16 cellular contexts compared by ENCODE assay signal in the genomic region with DNA sequence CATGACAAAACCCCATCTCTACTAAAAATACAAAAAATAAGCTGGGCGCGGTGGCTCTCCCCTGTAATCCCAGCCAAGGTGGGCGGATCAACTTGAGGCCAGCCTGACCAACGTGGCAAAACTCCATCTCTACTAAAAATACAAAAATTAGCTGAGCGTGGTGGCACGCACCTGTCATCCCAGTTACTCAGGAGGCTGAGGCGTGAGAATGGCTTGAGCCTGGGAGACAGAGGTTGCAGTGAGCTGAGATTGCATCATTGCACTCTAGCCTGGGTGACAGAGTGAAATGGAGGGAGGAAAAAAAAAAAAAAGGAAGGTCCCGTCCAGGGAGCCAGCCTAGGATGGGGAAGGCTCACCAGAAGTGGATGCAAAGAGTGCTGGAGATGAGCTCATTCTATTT. TPM values are rescaled to one million over a fixed set of nuclear protein-coding genes. Genes with fewer than 3 reads are reported as not detected.
DNase-seq lines count a peak whose midpoint lies in the region; ATAC-seq, FAIRE-seq and TF ChIP-seq lines count a peak whose summit lies in the region.
"Had no signal": no experiment of that assay in that cellular context is flagged by ENCODE, and none has a peak within 500 bp of the region (broad histone marks: within the 10 kb centered on the region; RNA-seq: fewer than 3 reads in every experiment).

No MANE protein-coding gene starts in this region.

- peak overlapping the region; percentile 18 for H3K4me3 ChIP-seq in GM12864 (ENCODE audit: low read depth, low read length)
- H3K4me3 ChIP-seq: ovary, uterus had no signal

- CTCF ChIA-PET in activated CD4-positive, alpha-beta T cell treated with anti-CD3 and anti-CD28 coated beads, Interleukin-2, amount 10 ng/mL, durations not matched to agents 7 days and 5 days (lab: Charles Lee): interaction anchor here (1.2 to 6.5 kb wide), 6 partner anchors 9 to 23 kb away, joined by 3 to 37 read pairs (median 23); partner anchors contain the start of gene TAPBPL
- CTCF ChIA-PET in activated CD4-positive, alpha-beta memory T cell treated with anti-CD3 and anti-CD28 coated beads, Interleukin-2, amount 10 ng/mL, durations not matched to agents 7 days and 5 days (lab: Charles Lee): interaction anchor here (2.1 to 2.8 kb wide), 3 partner anchors 18 to 28 kb away, joined by 5 to 19 read pairs (median 6); partner anchors contain the start of gene VAMP1

- no peak overlapping the region for H3K4me3 Mint-ChIP-seq in activated CD4-positive, alpha-beta T cell treated with anti-CD3 and anti-CD28 coated beads, Interleukin-2, amount 10 ng/mL, durations not matched to agents 7 days and 5 days
- H3K4me3 Mint-ChIP-seq in activated CD4-positive, alpha-beta memory T cell treated with anti-CD3 and anti-CD28 coated beads, Interleukin-2, amount 10 ng/mL, durations not matched to agents 7 days and 5 days: no peak overlapping the region
- H3K4me3 Mint-ChIP-seq: endodermal cell had no signal

- H3K4me1 Mint-ChIP-seq in activated CD4-positive, alpha-beta T cell treated with anti-CD3 and anti-CD28 coated beads, Interleukin-2, amount 10 ng/mL, durations not matched to agents 7 days and 5 days: peaks cover 50% of the 10 kb centered on the region
- peaks cover 50% of the 10 kb centered on the region for H3K4me1 Mint-ChIP-seq in activated CD4-positive, alpha-beta memory T cell treated with anti-CD3 and anti-CD28 coated beads, Interleukin-2, amount 10 ng/mL, durations not matched to agents 7 days and 5 days

- H3K36me3 Mint-ChIP-seq in activated CD4-positive, alpha-beta T cell treated with anti-CD3 and anti-CD28 coated beads, Interleukin-2, amount 10 ng/mL, durations not matched to agents 7 days and 5 days (ENCODE audit: low read depth): peaks cover 27% of the 10 kb centered on the region
- H3K36me3 Mint-ChIP-seq in activated CD4-positive, alpha-beta memory T cell treated with anti-CD3 and anti-CD28 coated beads, Interleukin-2, amount 10 ng/mL, durations not matched to agents 7 days and 5 days (ENCODE audit: low read depth): peaks cover 26% of the 10 kb centered on the region

- no peak for TF ChIP-seq CTCF in GM12864 (IDR thresholded peaks at IDR 0.05; ENCODE audit: low read depth, low read length, missing control alignments)

- ATAC-seq in HG02571 (IDR thresholded peaks at IDR 0.05; ENCODE audit: unreplicated experiment) (no peak), GM21526 (IDR thresholded peaks at IDR 0.05; ENCODE audit: low FRiP score, unreplicated experiment) (no peak)

- DNase-seq in activated CD4-positive, alpha-beta T cell treated with anti-CD3 and anti-CD28 coated beads, Interleukin-2, amount 10 ng/mL, durations not matched to agents 7 days and 5 days: no peak
- DNase-seq in activated CD4-positive, alpha-beta T cell treated with anti-CD3 and anti-CD28 coated beads, Interleukin-2, amount 50 U/mL, for 4 hours: no peak
- no peak for DNase-seq in GM12864 (ENCODE audit: low read depth)
- DNase-seq in activated CD4-positive, alpha-beta memory T cell treated with anti-CD3 and anti-CD28 coated beads, Interleukin-2, amount 10 ng/mL, durations not matched to agents 7 days and 5 days: no peak
- DNase-seq in myocyte (ENCODE audit: low read depth): peak; percentile 17
- no peak for DNase-seq in GM12892 (ENCODE audit: insufficient read length)
- DNase-seq: hippocampal formation, NCI-H187, SIG-M5, uterus had no signal

- H3K27ac Mint-ChIP-seq in activated CD4-positive, alpha-beta T cell treated with anti-CD3 and anti-CD28 coated beads, Interleukin-2, amount 10 ng/mL, durations not matched to agents 7 days and 5 days: peak overlapping the region; percentile 42
- peak overlapping the region; percentile 9 for H3K27ac Mint-ChIP-seq in activated CD4-positive, alpha-beta memory T cell treated with anti-CD3 and anti-CD28 coated beads, Interleukin-2, amount 10 ng/mL, durations not matched to agents 7 days and 5 days
- H3K27ac Mint-ChIP-seq: endodermal cell had no signal

- H3K27me3 Mint-ChIP-seq in activated CD4-positive, alpha-beta T cell treated with anti-CD3 and anti-CD28 coated beads, Interleukin-2, amount 10 ng/mL, durations not matched to agents 7 days and 5 days: no peaks in the 10 kb centered on the region
- H3K27me3 Mint-ChIP-seq in activated CD4-positive, alpha-beta memory T cell treated with anti-CD3 and anti-CD28 coated beads, Interleukin-2, amount 10 ng/mL, durations not matched to agents 7 days and 5 days: no peaks in the 10 kb centered on the region

- no peak for FAIRE-seq in GM12892 (lab: Jason Lieb, UNC)

- H3K9me3 Mint-ChIP-seq in activated CD4-positive, alpha-beta T cell treated with anti-CD3 and anti-CD28 coated beads, Interleukin-2, amount 10 ng/mL, durations not matched to agents 7 days and 5 days: no peaks in the 10 kb centered on the region
- no peaks in the 10 kb centered on the region for H3K9me3 Mint-ChIP-seq in activated CD4-positive, alpha-beta memory T cell treated with anti-CD3 and anti-CD28 coated beads, Interleukin-2, amount 10 ng/mL, durations not matched to agents 7 days and 5 days
- H3K9me3 Mint-ChIP-seq: endodermal cell had no signal

- no peak for TF ChIP-seq POLR2A in GM12892 (IDR thresholded peaks at IDR 0.05; ENCODE audit: low read depth, low read length)

- POLR2A ChIA-PET in activated CD4-positive, alpha-beta T cell treated with anti-CD3 and anti-CD28 coated beads, Interleukin-2, amount 10 ng/mL, durations not matched to agents 7 days and 5 days (lab: Charles Lee): interaction anchor here (1.2 kb wide), 1 partner anchor 92 kb away, joined by 4 read pairs; the partner anchor contains the start of gene GAPDH
- POLR2A ChIA-PET in activated CD4-positive, alpha-beta memory T cell treated with anti-CD3 and anti-CD28 coated beads, Interleukin-2, amount 10 ng/mL, durations not matched to agents 7 days and 5 days (lab: Charles Lee): interaction anchor here (0.6 to 21.3 kb wide), 10 partner anchors 9 to 424 kb away, joined by 3 to 298 read pairs (median 8); partner anchors contain the start of genes TAPBPL, TPI1 and VAMP1

RNA-seq across cellular contexts. Expression of gene CD27, which starts 2.0 kb away (rescaled TPM):
- total RNA-seq in activated CD4-positive, alpha-beta T cell treated with anti-CD3 and anti-CD28 coated beads, Interleukin-2, amount 10 ng/mL, durations not matched to agents 7 days and 5 days: 100 to 1,000 TPM; 115 to 134 TPM
- total RNA-seq in activated CD4-positive, alpha-beta memory T cell treated with anti-CD3 and anti-CD28 coated beads, Interleukin-2, amount 10 ng/mL, durations not matched to agents 7 days and 5 days: 10 to 100 TPM; 39.9 to 43.4 TPM
- not detected in 2 replicates for total RNA-seq in myocyte
- polyA plus RNA-seq in myocyte (2012): 0.87 TPM
- polyA plus RNA-seq in GM12892 (2012; ENCODE audit: missing spikeins): 82.1 TPM
- total RNA-seq: NCI-H460, skeletal muscle tissue had no signal

RNA-seq across cellular contexts. Expression of gene TAPBPL, which starts 9.0 kb away (rescaled TPM):
- 10 to 100 TPM; 45.8 to 47.9 TPM for total RNA-seq in activated CD4-positive, alpha-beta T cell treated with anti-CD3 and anti-CD28 coated beads, Interleukin-2, amount 10 ng/mL, durations not matched to agents 7 days and 5 days
- 10 to 100 TPM; 45.0 to 49.0 TPM for total RNA-seq in activated CD4-positive, alpha-beta memory T cell treated with anti-CD3 and anti-CD28 coated beads, Interleukin-2, amount 10 ng/mL, durations not matched to agents 7 days and 5 days
- 10.9 and 14.0 TPM in 2 replicates for total RNA-seq in myocyte
- 12.9 TPM for polyA plus RNA-seq in myocyte (2012)
- polyA plus RNA-seq in GM12892 (2012; ENCODE audit: missing spikeins): 32.1 TPM

RNA-seq across cellular contexts. Expression of gene VAMP1, which starts 27.7 kb away (rescaled TPM):
- total RNA-seq in activated CD4-positive, alpha-beta T cell treated with anti-CD3 and anti-CD28 coated beads, Interleukin-2, amount 10 ng/mL, durations not matched to agents 7 days and 5 days: 10 to 100 TPM; 61.4 to 73.4 TPM
- 10 to 100 TPM; 45.1 to 50.9 TPM for total RNA-seq in activated CD4-positive, alpha-beta memory T cell treated with anti-CD3 and anti-CD28 coated beads, Interleukin-2, amount 10 ng/mL, durations not matched to agents 7 days and 5 days
- total RNA-seq in myocyte: 19.2 and 23.7 TPM in 2 replicates
- 38.2 TPM for polyA plus RNA-seq in myocyte (2012)
- polyA plus RNA-seq in GM12892 (2012; ENCODE audit: missing spikeins): 29.2 TPM

RNA-seq across cellular contexts. Expression of gene MRPL51, which starts 50.3 kb away (rescaled TPM):
- 100 to 1,000 TPM; 212 to 241 TPM for total RNA-seq in activated CD4-positive, alpha-beta T cell treated with anti-CD3 and anti-CD28 coated beads, Interleukin-2, amount 10 ng/mL, durations not matched to agents 7 days and 5 days
- 100 to 1,000 TPM; 204 to 208 TPM for total RNA-seq in activated CD4-positive, alpha-beta memory T cell treated with anti-CD3 and anti-CD28 coated beads, Interleukin-2, amount 10 ng/mL, durations not matched to agents 7 days and 5 days
- 66.5 and 92.2 TPM in 2 replicates for total RNA-seq in myocyte
- 178 TPM for polyA plus RNA-seq in myocyte (2012)
- 194 TPM for polyA plus RNA-seq in GM12892 (2012; ENCODE audit: missing spikeins)

RNA-seq across cellular contexts. Expression of gene NCAPD2, which starts 51.1 kb away (rescaled TPM):
- total RNA-seq in activated CD4-positive, alpha-beta T cell treated with anti-CD3 and anti-CD28 coated beads, Interleukin-2, amount 10 ng/mL, durations not matched to agents 7 days and 5 days: 100 to 1,000 TPM; 191 to 202 TPM
- 100 to 1,000 TPM; 153 to 156 TPM for total RNA-seq in activated CD4-positive, alpha-beta memory T cell treated with anti-CD3 and anti-CD28 coated beads, Interleukin-2, amount 10 ng/mL, durations not matched to agents 7 days and 5 days
- 15.5 and 40.4 TPM in 2 replicates for total RNA-seq in myocyte
- polyA plus RNA-seq in myocyte (2012): 17.4 TPM
- polyA plus RNA-seq in GM12892 (2012; ENCODE audit: missing spikeins): 46.3 TPM

Comparison
In these comparisons a context has a peak if more than half of its experiments do, and no peak if none do; other contexts are left out.
1. RNA of gene CD27, which starts 2.0 kb away (total RNA-seq): 115 to 134 TPM in activated CD4-positive, alpha-beta T cell treated with anti-CD3 and anti-CD28 coated beads, Interleukin-2, amount 10 ng/mL, durations not matched to agents 7 days and 5 days and 39.9 to 43.4 TPM in activated CD4-positive, alpha-beta memory T cell treated with anti-CD3 and anti-CD28 coated beads, Interleukin-2, amount 10 ng/mL, durations not matched to agents 7 days and 5 days; not detected in myocyte; every median in the first group is over 10 times any median in the second.